In the genomic region with DNA sequence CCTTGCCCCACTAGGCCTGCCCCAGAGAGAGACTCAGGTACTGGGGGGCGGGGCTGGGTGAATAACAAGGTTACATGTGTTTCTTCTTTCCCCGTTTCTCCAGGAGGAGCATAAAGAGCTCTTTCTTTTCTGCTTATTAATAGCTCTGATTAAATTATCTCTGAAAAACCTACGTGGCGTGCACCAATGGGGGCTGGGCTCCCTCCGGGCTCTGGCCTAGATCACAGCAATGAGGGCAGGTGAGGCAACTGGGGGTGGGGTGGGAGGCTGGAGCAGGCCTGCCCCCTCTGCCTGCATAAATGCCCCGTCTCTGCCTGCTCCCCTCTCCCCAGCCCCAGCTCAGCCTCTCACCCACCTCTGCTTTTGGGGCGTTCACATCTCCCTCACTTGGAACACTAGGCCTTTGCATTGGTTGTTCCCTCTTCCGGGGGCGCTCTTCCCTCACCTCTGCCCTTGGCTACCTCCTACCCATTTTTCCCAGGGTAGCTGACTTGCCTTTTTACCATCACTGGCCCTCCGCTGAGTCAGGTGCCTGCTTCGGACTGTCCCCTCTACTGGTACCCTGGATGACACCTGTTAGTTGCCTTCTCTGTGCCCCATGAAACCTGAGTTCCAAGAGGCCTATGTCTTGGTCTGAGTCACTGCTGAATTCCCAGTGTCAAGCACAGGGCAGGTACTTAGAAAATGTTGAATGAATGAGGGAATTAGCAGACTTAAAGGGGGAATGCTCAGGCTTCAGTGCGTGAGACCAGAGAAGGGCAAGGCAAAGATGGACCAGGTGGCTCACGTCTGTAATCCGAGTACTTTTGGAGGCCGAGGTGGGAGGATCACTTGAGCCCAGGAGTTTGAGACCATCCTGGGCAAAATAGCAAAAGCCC, we compare ENCODE assay signal across 1 cellular context.
TF ChIP-seq lines count a peak whose summit lies in the region.

No MANE protein-coding gene starts in this region.

TF ChIP-seq in HepG2, 621 proteins besides CTCF, POLR2A, EP300 and RAD21 (continued from another document and continues in another):
- TF ChIP-seq, protein P1, sequence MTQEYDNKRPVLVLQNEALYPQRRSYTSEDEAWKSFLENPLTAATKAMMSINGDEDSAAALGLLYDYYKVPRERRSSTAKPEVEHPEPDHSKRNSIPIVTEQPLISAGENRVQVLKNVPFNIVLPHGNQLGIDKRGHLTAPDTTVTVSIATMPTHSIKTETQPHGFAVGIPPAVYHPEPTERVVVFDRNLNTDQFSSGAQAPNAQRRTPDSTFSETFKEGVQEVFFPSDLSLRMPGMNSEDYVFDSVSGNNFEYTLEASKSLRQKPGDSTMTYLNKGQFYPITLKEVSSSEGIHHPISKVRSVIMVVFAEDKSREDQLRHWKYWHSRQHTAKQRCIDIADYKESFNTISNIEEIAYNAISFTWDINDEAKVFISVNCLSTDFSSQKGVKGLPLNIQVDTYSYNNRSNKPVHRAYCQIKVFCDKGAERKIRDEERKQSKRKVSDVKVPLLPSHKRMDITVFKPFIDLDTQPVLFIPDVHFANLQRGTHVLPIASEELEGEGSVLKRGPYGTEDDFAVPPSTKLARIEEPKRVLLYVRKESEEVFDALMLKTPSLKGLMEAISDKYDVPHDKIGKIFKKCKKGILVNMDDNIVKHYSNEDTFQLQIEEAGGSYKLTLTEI (CRISPR knock-in tag; conservative IDR thresholded peaks at IDR 0.05) = no peak
- TF ChIP-seq HIVEP1 (CRISPR knock-in tag; IDR thresholded peaks at IDR 0.05) = no peak
- peak; percentile 56 for TF ChIP-seq ZFX (CRISPR knock-in tag; IDR thresholded peaks at IDR 0.05; ENCODE audit: low read depth)
- no peak for TF ChIP-seq CREB1 (IDR thresholded peaks at IDR 0.05)
- TF ChIP-seq CREB1 (CRISPR knock-in tag; IDR thresholded peaks at IDR 0.05) = no peak
- peak; percentile 20 for TF ChIP-seq SAP130 (CRISPR knock-in tag; IDR thresholded peaks at IDR 0.05; ENCODE audit: low read depth)
- no peak for TF ChIP-seq CBX5 (CRISPR knock-in tag; IDR thresholded peaks at IDR 0.05; ENCODE audit: borderline replicate concordance)
- no peak for TF ChIP-seq ZFAT (CRISPR knock-in tag; conservative IDR thresholded peaks at IDR 0.05)
- TF ChIP-seq DNMT3B (CRISPR knock-in tag; conservative IDR thresholded peaks at IDR 0.05) = no peak
- no peak for TF ChIP-seq HNRNPUL1 (IDR thresholded peaks at IDR 0.05; ENCODE audit: low read depth, low read length)
- TF ChIP-seq, protein P2, sequence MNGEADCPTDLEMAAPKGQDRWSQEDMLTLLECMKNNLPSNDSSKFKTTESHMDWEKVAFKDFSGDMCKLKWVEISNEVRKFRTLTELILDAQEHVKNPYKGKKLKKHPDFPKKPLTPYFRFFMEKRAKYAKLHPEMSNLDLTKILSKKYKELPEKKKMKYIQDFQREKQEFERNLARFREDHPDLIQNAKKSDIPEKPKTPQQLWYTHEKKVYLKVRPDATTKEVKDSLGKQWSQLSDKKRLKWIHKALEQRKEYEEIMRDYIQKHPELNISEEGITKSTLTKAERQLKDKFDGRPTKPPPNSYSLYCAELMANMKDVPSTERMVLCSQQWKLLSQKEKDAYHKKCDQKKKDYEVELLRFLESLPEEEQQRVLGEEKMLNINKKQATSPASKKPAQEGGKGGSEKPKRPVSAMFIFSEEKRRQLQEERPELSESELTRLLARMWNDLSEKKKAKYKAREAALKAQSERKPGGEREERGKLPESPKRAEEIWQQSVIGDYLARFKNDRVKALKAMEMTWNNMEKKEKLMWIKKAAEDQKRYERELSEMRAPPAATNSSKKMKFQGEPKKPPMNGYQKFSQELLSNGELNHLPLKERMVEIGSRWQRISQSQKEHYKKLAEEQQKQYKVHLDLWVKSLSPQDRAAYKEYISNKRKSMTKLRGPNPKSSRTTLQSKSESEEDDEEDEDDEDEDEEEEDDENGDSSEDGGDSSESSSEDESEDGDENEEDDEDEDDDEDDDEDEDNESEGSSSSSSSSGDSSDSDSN (CRISPR knock-in tag; IDR thresholded peaks at IDR 0.05) = no peak
- no peak for TF ChIP-seq ZNF431 (CRISPR knock-in tag; IDR thresholded peaks at IDR 0.05; ENCODE audit: borderline replicate concordance, low read depth)
- no peak for TF ChIP-seq MAFG (CRISPR knock-in tag; IDR thresholded peaks at IDR 0.05)
- TF ChIP-seq, protein P3, sequence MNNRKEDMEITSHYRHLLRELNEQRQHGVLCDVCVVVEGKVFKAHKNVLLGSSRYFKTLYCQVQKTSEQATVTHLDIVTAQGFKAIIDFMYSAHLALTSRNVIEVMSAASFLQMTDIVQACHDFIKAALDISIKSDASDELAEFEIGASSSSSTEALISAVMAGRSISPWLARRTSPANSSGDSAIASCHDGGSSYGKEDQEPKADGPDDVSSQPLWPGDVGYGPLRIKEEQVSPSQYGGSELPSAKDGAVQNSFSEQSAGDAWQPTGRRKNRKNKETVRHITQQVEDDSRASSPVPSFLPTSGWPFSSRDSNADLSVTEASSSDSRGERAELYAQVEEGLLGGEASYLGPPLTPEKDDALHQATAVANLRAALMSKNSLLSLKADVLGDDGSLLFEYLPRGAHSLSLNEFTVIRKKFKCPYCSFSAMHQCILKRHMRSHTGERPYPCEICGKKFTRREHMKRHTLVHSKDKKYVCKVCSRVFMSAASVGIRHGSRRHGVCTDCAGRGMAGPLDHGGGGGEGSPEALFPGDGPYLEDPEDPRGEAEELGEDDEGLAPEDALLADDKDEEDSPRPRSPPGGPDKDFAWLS (CRISPR knock-in tag; IDR thresholded peaks at IDR 0.05; ENCODE audit: borderline replicate concordance) = no peak
- no peak for TF ChIP-seq SETDB1 (CRISPR knock-in tag; IDR thresholded peaks at IDR 0.05; ENCODE audit: borderline replicate concordance)
- TF ChIP-seq, protein P4, sequence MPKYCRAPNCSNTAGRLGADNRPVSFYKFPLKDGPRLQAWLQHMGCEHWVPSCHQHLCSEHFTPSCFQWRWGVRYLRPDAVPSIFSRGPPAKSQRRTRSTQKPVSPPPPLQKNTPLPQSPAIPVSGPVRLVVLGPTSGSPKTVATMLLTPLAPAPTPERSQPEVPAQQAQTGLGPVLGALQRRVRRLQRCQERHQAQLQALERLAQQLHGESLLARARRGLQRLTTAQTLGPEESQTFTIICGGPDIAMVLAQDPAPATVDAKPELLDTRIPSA (CRISPR knock-in tag; IDR thresholded peaks at IDR 0.05; ENCODE audit: borderline replicate concordance) = no peak
- no peak for TF ChIP-seq HOXA9 (CRISPR knock-in tag; IDR thresholded peaks at IDR 0.05; ENCODE audit: borderline replicate concordance)
- TF ChIP-seq CHD4 (IDR thresholded peaks at IDR 0.05; ENCODE audit: borderline replicate concordance, low read length) = no peak; the same call in 1 of the 2 replicates
- TF ChIP-seq, protein P5, sequence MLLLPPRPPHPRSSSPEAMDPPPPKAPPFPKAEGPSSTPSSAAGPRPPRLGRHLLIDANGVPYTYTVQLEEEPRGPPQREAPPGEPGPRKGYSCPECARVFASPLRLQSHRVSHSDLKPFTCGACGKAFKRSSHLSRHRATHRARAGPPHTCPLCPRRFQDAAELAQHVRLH (CRISPR knock-in tag; IDR thresholded peaks at IDR 0.05; ENCODE audit: borderline replicate concordance, low read depth) = no peak
- no peak for TF ChIP-seq ZNF605 (CRISPR knock-in tag; IDR thresholded peaks at IDR 0.05)
- no peak for TF ChIP-seq JUNB (CRISPR knock-in tag; IDR thresholded peaks at IDR 0.05; ENCODE audit: borderline replicate concordance)
- no peak for TF ChIP-seq ZNF317 (CRISPR knock-in tag; IDR thresholded peaks at IDR 0.05)
- TF ChIP-seq, protein P6, sequence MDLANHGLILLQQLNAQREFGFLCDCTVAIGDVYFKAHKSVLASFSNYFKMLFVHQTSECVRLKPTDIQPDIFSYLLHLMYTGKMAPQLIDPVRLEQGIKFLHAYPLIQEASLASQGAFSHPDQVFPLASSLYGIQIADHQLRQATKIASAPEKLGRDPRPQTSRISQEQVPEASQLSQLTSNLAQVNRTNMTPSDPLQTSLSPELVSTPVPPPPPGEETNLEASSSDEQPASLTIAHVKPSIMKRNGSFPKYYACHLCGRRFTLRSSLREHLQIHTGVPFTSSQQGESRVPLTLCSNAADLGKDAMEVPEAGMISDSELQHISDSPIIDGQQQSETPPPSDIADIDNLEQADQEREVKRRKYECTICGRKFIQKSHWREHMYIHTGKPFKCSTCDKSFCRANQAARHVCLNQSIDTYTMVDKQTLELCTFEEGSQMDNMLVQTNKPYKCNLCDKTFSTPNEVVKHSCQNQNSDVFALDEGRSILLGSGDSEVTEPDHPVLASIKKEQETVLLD (CRISPR knock-in tag; IDR thresholded peaks at IDR 0.05; ENCODE audit: low read depth) = no peak
- no peak for TF ChIP-seq SKI (IDR thresholded peaks at IDR 0.05; ENCODE audit: partially characterized antibody)
- TF ChIP-seq ZNF260 (CRISPR knock-in tag; IDR thresholded peaks at IDR 0.05; ENCODE audit: borderline replicate concordance, low read depth) = no peak
- no peak for TF ChIP-seq ZNF720 (CRISPR knock-in tag; IDR thresholded peaks at IDR 0.05)
- TF ChIP-seq, protein P7, sequence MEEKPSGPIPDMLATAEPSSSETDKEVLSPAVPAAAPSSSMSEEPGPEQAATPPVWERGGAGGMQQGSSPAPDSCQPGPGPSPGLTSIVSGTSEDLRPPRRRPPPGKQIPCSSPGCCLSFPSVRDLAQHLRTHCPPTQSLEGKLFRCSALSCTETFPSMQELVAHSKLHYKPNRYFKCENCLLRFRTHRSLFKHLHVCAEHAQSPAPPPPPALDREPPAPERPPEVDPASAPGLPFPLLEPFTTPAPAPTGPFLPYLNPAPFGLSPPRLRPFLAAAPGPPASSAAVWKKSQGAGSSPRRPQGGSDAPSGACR (CRISPR knock-in tag; IDR thresholded peaks at IDR 0.05) = no peak
- TF ChIP-seq ZNF12 (CRISPR knock-in tag; IDR thresholded peaks at IDR 0.05) = no peak
- TF ChIP-seq, protein P8, sequence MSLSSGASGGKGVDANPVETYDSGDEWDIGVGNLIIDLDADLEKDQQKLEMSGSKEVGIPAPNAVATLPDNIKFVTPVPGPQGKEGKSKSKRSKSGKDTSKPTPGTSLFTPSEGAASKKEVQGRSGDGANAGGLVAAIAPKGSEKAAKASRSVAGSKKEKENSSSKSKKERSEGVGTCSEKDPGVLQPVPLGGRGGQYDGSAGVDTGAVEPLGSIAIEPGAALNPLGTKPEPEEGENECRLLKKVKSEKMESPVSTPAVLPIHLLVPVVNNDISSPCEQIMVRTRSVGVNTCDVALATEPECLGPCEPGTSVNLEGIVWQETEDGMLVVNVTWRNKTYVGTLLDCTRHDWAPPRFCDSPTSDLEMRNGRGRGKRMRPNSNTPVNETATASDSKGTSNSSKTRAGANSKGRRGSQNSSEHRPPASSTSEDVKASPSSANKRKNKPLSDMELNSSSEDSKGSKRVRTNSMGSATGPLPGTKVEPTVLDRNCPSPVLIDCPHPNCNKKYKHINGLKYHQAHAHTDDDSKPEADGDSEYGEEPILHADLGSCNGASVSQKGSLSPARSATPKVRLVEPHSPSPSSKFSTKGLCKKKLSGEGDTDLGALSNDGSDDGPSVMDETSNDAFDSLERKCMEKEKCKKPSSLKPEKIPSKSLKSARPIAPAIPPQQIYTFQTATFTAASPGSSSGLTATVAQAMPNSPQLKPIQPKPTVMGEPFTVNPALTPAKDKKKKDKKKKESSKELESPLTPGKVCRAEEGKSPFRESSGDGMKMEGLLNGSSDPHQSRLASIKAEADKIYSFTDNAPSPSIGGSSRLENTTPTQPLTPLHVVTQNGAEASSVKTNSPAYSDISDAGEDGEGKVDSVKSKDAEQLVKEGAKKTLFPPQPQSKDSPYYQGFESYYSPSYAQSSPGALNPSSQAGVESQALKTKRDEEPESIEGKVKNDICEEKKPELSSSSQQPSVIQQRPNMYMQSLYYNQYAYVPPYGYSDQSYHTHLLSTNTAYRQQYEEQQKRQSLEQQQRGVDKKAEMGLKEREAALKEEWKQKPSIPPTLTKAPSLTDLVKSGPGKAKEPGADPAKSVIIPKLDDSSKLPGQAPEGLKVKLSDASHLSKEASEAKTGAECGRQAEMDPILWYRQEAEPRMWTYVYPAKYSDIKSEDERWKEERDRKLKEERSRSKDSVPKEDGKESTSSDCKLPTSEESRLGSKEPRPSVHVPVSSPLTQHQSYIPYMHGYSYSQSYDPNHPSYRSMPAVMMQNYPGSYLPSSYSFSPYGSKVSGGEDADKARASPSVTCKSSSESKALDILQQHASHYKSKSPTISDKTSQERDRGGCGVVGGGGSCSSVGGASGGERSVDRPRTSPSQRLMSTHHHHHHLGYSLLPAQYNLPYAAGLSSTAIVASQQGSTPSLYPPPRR (CRISPR knock-in tag; IDR thresholded peaks at IDR 0.05; ENCODE audit: borderline replicate concordance) = no peak
- no peak for TF ChIP-seq PRMT3 (CRISPR knock-in tag; IDR thresholded peaks at IDR 0.05; ENCODE audit: borderline replicate concordance, low read depth)
- no peak for TF ChIP-seq CEBPG (CRISPR knock-in tag; IDR thresholded peaks at IDR 0.05)
- TF ChIP-seq CHD2 (IDR thresholded peaks at IDR 0.05; ENCODE audit: low read depth, low read length) = no peak
- no peak for TF ChIP-seq ZNF577 (CRISPR knock-in tag; IDR thresholded peaks at IDR 0.05; ENCODE audit: borderline replicate concordance, low read depth)
- TF ChIP-seq, protein P9, sequence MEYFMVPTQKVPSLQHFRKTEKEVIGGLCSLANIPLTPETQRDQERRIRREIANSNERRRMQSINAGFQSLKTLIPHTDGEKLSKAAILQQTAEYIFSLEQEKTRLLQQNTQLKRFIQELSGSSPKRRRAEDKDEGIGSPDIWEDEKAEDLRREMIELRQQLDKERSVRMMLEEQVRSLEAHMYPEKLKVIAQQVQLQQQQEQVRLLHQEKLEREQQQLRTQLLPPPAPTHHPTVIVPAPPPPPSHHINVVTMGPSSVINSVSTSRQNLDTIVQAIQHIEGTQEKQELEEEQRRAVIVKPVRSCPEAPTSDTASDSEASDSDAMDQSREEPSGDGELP (IDR thresholded peaks at IDR 0.05; ENCODE audit: borderline replicate concordance, low read depth) = no peak
- TF ChIP-seq HOXA3 (CRISPR knock-in tag; IDR thresholded peaks at IDR 0.05) = peak; percentile 19; the same call in 1 of the 2 replicates
- TF ChIP-seq CREM (IDR thresholded peaks at IDR 0.05) = no peak
- TF ChIP-seq CREM (CRISPR knock-in tag; IDR thresholded peaks at IDR 0.05) = no peak
- no peak for TF ChIP-seq ZNF703 (CRISPR knock-in tag; IDR thresholded peaks at IDR 0.05; ENCODE audit: borderline replicate concordance)
- TF ChIP-seq ARID2 (CRISPR knock-in tag; IDR thresholded peaks at IDR 0.05; ENCODE audit: borderline replicate concordance) = 0 out of 2 replicates have a peak, but pooled peaks have one; percentile 33
- no peak for TF ChIP-seq HMGA1 (CRISPR knock-in tag; conservative IDR thresholded peaks at IDR 0.05)
- TF ChIP-seq, protein P10, sequence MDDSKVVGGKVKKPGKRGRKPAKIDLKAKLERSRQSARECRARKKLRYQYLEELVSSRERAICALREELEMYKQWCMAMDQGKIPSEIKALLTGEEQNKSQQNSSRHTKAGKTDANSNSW (CRISPR knock-in tag; IDR thresholded peaks at IDR 0.05; ENCODE audit: borderline replicate concordance) = no peak
- no peak for TF ChIP-seq ERF (CRISPR knock-in tag; IDR thresholded peaks at IDR 0.05)
- no peak for TF ChIP-seq ZMYM4 (CRISPR knock-in tag; IDR thresholded peaks at IDR 0.05)
- TF ChIP-seq NCOA5 (CRISPR knock-in tag; IDR thresholded peaks at IDR 0.05) = no peak
- no peak for TF ChIP-seq NFE2 (CRISPR knock-in tag; IDR thresholded peaks at IDR 0.05)
- TF ChIP-seq ZSCAN12 (CRISPR knock-in tag; IDR thresholded peaks at IDR 0.05) = no peak
- no peak for TF ChIP-seq KLF12 (CRISPR knock-in tag; IDR thresholded peaks at IDR 0.05; ENCODE audit: borderline replicate concordance)
- TF ChIP-seq NFRKB (IDR thresholded peaks at IDR 0.05) = no peak
